Comparison of ENCODE assay signal across 1 cellular context in genomic region chr17:66459811-66460270, GRCh38.
TF ChIP-seq lines count a peak whose summit lies in the region.

No MANE protein-coding gene starts in this region.

TF ChIP-seq in HepG2, 621 proteins besides CTCF, POLR2A, EP300 and RAD21 (continued from another document and continues in another):
- TF ChIP-seq ZBTB37 (CRISPR knock-in tag; IDR thresholded peaks at IDR 0.05) = no peak
- peak; percentile 62; the same call in 1 of the 2 replicates for TF ChIP-seq ZNF543 (CRISPR knock-in tag; IDR thresholded peaks at IDR 0.05)
- TF ChIP-seq ZFP82 (CRISPR knock-in tag; IDR thresholded peaks at IDR 0.05; ENCODE audit: borderline replicate concordance) = no peak
- TF ChIP-seq ZNF10 (CRISPR knock-in tag; IDR thresholded peaks at IDR 0.05; ENCODE audit: borderline replicate concordance, low read depth) = no peak
- TF ChIP-seq ZNF713 (CRISPR knock-in tag; IDR thresholded peaks at IDR 0.05) = no peak
- no peak for TF ChIP-seq KDM4B (CRISPR knock-in tag; IDR thresholded peaks at IDR 0.05)
- TF ChIP-seq ZFY (CRISPR knock-in tag; IDR thresholded peaks at IDR 0.05) = peak; percentile 78
- TF ChIP-seq ATF3 (CRISPR knock-in tag; IDR thresholded peaks at IDR 0.05) = peak; percentile 85
- no peak for TF ChIP-seq ZBTB40 (IDR thresholded peaks at IDR 0.05)
- no peak for TF ChIP-seq ZBTB40 (CRISPR knock-in tag; IDR thresholded peaks at IDR 0.05)
- TF ChIP-seq ZNF569 (CRISPR knock-in tag; IDR thresholded peaks at IDR 0.05; ENCODE audit: borderline replicate concordance) = no peak
- no peak for TF ChIP-seq KLF15 (CRISPR knock-in tag; IDR thresholded peaks at IDR 0.05; ENCODE audit: borderline replicate concordance)
- peak; percentile 98 for TF ChIP-seq CEBPB (IDR thresholded peaks at IDR 0.05; ENCODE audit: borderline replicate concordance, low read depth, low read length)
- TF ChIP-seq ARNT2 (CRISPR knock-in tag; IDR thresholded peaks at IDR 0.05; ENCODE audit: low read depth) = peak; percentile 79
- no peak for TF ChIP-seq PTBP1 (IDR thresholded peaks at IDR 0.05; ENCODE audit: low read depth, low read length, poor library complexity, severe bottlenecking)
- TF ChIP-seq ZNF407 (CRISPR knock-in tag; IDR thresholded peaks at IDR 0.05; ENCODE audit: not compliant biosample characterization) = no peak
- TF ChIP-seq ZNF891 (CRISPR knock-in tag; IDR thresholded peaks at IDR 0.05) = no peak
- TF ChIP-seq SIN3B (IDR thresholded peaks at IDR 0.05; ENCODE audit: low read length) = no peak
- 0 out of 2 replicates have a peak, but pooled peaks have one; percentile 69 for TF ChIP-seq REPIN1 (CRISPR knock-in tag; IDR thresholded peaks at IDR 0.05; ENCODE audit: borderline replicate concordance, low read depth)
- TF ChIP-seq SALL2 (CRISPR knock-in tag; IDR thresholded peaks at IDR 0.05) = 0 out of 2 replicates have a peak, but pooled peaks have one; percentile 53
- TF ChIP-seq GZF1 (CRISPR knock-in tag; IDR thresholded peaks at IDR 0.05) = no peak
- peak; percentile 71; the same call in 1 of the 2 replicates for TF ChIP-seq ZBTB43 (CRISPR knock-in tag; conservative IDR thresholded peaks at IDR 0.05)
- no peak for TF ChIP-seq HIVEP1 (CRISPR knock-in tag; IDR thresholded peaks at IDR 0.05)
- no peak; the same call in 1 of the 2 replicates for TF ChIP-seq ZNF775 (CRISPR knock-in tag; IDR thresholded peaks at IDR 0.05; ENCODE audit: borderline replicate concordance)
- no peak for TF ChIP-seq HMGA1 (CRISPR knock-in tag; conservative IDR thresholded peaks at IDR 0.05)
- 0 out of 2 replicates have a peak, but pooled peaks have one; percentile 36 for TF ChIP-seq SIN3A (IDR thresholded peaks at IDR 0.05; ENCODE audit: borderline replicate concordance, low read depth, low read length)
- TF ChIP-seq EED (CRISPR knock-in tag; IDR thresholded peaks at IDR 0.05) = no peak
- no peak for TF ChIP-seq ZNF275 (CRISPR knock-in tag; IDR thresholded peaks at IDR 0.05; ENCODE audit: borderline replicate concordance)
- no peak for TF ChIP-seq ZNF256 (CRISPR knock-in tag; conservative IDR thresholded peaks at IDR 0.05)
- TF ChIP-seq KDM5B (CRISPR knock-in tag; IDR thresholded peaks at IDR 0.05; ENCODE audit: borderline replicate concordance) = no peak
- TF ChIP-seq ZBTB34 (CRISPR knock-in tag; IDR thresholded peaks at IDR 0.05) = 0 out of 2 replicates have a peak, but pooled peaks have one; percentile 41
- TF ChIP-seq ZNF580 (CRISPR knock-in tag; IDR thresholded peaks at IDR 0.05; ENCODE audit: borderline replicate concordance, low read depth) = peak; percentile 20; the same call in 1 of the 2 replicates
- TF ChIP-seq ZNF790 (CRISPR knock-in tag; IDR thresholded peaks at IDR 0.05; ENCODE audit: borderline replicate concordance) = no peak
- peak; percentile 79 for TF ChIP-seq HDAC2 (CRISPR knock-in tag; IDR thresholded peaks at IDR 0.05)
- no peak for TF ChIP-seq ZNF75D (CRISPR knock-in tag; IDR thresholded peaks at IDR 0.05; ENCODE audit: borderline replicate concordance)
- no peak for TF ChIP-seq SMARCE1 (IDR thresholded peaks at IDR 0.05; ENCODE audit: borderline replicate concordance)
